In genomic region chr2:65438137-65438899, GRCh38 we compare ENCODE assay signal across 24 cellular contexts. TPM values are rescaled to one million over a fixed set of nuclear protein-coding genes. Genes with fewer than 3 reads are reported as not detected.
DNase-seq lines count a peak whose midpoint lies in the region; ATAC-seq and TF ChIP-seq lines count a peak whose summit lies in the region.
"Had no signal": no experiment of that assay in that cellular context is flagged by ENCODE, and none has a peak within 500 bp of the region (broad histone marks: within the 10 kb centered on the region; RNA-seq: fewer than 3 reads in every experiment).

No MANE protein-coding gene starts in this region.

- ATAC-seq in GM23338: peak; percentile 54
- ATAC-seq in activated CD8-positive, alpha-beta T cell treated with anti-CD3 and anti-CD28 coated beads for 36 hours: no peak
- ATAC-seq in HG02884 (IDR thresholded peaks at IDR 0.05; ENCODE audit: unreplicated experiment): no peak
- ATAC-seq: effector memory CD8-positive, alpha-beta T cell; heart left ventricle; left colon had no signal

- H3K27ac ChIP-seq in GM23338 (ENCODE audit: low read depth) (no peak overlapping the region), PC-9 (peak overlapping the region; percentile 81), esophagus muscularis mucosa (replicated peaks in 1 of 4) (peak overlapping the region in 3 of 4 donors; percentile 92 to 95 (median 95)), substantia nigra (ENCODE audit: low read depth, low read length, poor library complexity, severe bottlenecking) (no peak overlapping the region)
- H3K27ac ChIP-seq: SJCRH30 had no signal

- H3K9me3 Mint-ChIP-seq in GM23338 (no peaks in the 10 kb centered on the region), nephron progenitor cell (peaks cover 3% of the 10 kb centered on the region)
- no peaks in the 10 kb centered on the region for H3K9me3 Mint-ChIP-seq in activated CD8-positive, alpha-beta T cell treated with anti-CD3 and anti-CD28 coated beads for 36 hours
- H3K9me3 Mint-ChIP-seq: activated naive CD4-positive, alpha-beta T cell treated with anti-CD3 and anti-CD28 coated beads for 36 hours; effector memory CD8-positive, alpha-beta T cell; immature natural killer cell; stimulated activated naive CD8-positive, alpha-beta T cell treated with anti-CD3 and anti-CD28 coated beads, Interleukin-15, Interleukin-2, amounts not matched to agents 100 ng/mL and 50 ng/mL, for 24 hours had no signal

- no peak for TF ChIP-seq EP300 in esophagus muscularis mucosa (IDR thresholded peaks at IDR 0.05)

- H3K9me2 ChIP-seq in GM23338 (ENCODE audit: insufficient read depth) (no peaks in the 10 kb centered on the region), PC-9 (ENCODE audit: insufficient read depth) (no peaks in the 10 kb centered on the region)

- TF ChIP-seq CTCF in GM23338 (conservative IDR thresholded peaks at IDR 0.05; ENCODE audit: low read depth in 2 of 2): no peak
- TF ChIP-seq CTCF in PC-9 (conservative IDR thresholded peaks at IDR 0.05): no peak
- no peak for TF ChIP-seq CTCF in esophagus muscularis mucosa (IDR thresholded peaks at IDR 0.05)
- no peak for TF ChIP-seq CTCF in nephron progenitor cell (IDR thresholded peaks at IDR 0.05)
- no peak for TF ChIP-seq CTCF in activated CD8-positive, alpha-beta T cell treated with anti-CD3 and anti-CD28 coated beads for 36 hours (IDR thresholded peaks at IDR 0.05)

- H2AFZ ChIP-seq in GM23338 (no peak overlapping the region), PC-9 (no peak overlapping the region)

- CTCF ChIA-PET in PC-9 (lab: Charles Lee): interaction anchor here (0.6 kb wide), 2 partner anchors 53 to 71 kb away, joined by 4 read pairs; no protein-coding TSS in a partner anchor
- CTCF ChIA-PET in activated CD8-positive, alpha-beta T cell treated with anti-CD3 and anti-CD28 coated beads for 36 hours (lab: Charles Lee): interaction anchor here (1.2 to 1.9 kb wide), 3 partner anchors 12 to 118 kb away, joined by 3 to 5 read pairs (median 5); no protein-coding TSS in a partner anchor

- H3K36me3 ChIP-seq in GM23338 (ENCODE audit: insufficient read depth) (no peaks in the 10 kb centered on the region), PC-9 (ENCODE audit: low read depth) (no peaks in the 10 kb centered on the region), esophagus muscularis mucosa (no peaks in the 10 kb centered on the region)
- H3K36me3 ChIP-seq: BE2C, colonic mucosa, heart left ventricle, SJCRH30 had no signal

- H3K4me3 ChIP-seq in GM23338 (peak overlapping the region; percentile 9; the same call in 1 of the 2 replicates), PC-9 (no peak overlapping the region; the same call in 1 of the 2 replicates), esophagus muscularis mucosa (no peak overlapping the region)
- H3K4me3 ChIP-seq: colonic mucosa, SJCRH30 had no signal

- H4K20me1 ChIP-seq in GM23338 (replicated peaks; ENCODE audit: insufficient read depth) (peaks cover 6% of the 10 kb centered on the region; the same call in 1 of the 2 replicates), PC-9 (ENCODE audit: insufficient read depth) (no peaks in the 10 kb centered on the region)

- H3K4me1 Mint-ChIP-seq in GM23338: peaks cover 48% of the 10 kb centered on the region
- peaks cover 45% of the 10 kb centered on the region for H3K4me1 Mint-ChIP-seq in nephron progenitor cell
- H3K4me1 Mint-ChIP-seq in activated CD8-positive, alpha-beta T cell treated with anti-CD3 and anti-CD28 coated beads for 36 hours (ENCODE audit: low read depth): peaks cover 18% of the 10 kb centered on the region

- H3K27me3 ChIP-seq in GM23338 (ENCODE audit: insufficient read depth) (peaks cover 67% of the 10 kb centered on the region), PC-9 (ENCODE audit: insufficient read depth, low read depth) (no peaks in the 10 kb centered on the region), esophagus muscularis mucosa (no peaks in the 10 kb centered on the region)
- H3K27me3 ChIP-seq: BE2C, colonic mucosa, SJCRH30 had no signal

- TF ChIP-seq POLR2A in esophagus muscularis mucosa (IDR thresholded peaks at IDR 0.05; ENCODE audit: low read depth): no peak

- H3K27me3 Mint-ChIP-seq in GM23338 (ENCODE audit: insufficient read depth, low read depth, poor library complexity): peaks cover 57% of the 10 kb centered on the region
- H3K27me3 Mint-ChIP-seq in nephron progenitor cell (ENCODE audit: low read depth, poor library complexity): peaks cover 10% of the 10 kb centered on the region
- peaks cover 49% of the 10 kb centered on the region for H3K27me3 Mint-ChIP-seq in activated CD8-positive, alpha-beta T cell treated with anti-CD3 and anti-CD28 coated beads for 36 hours

- no peak overlapping the region for H3K27ac Mint-ChIP-seq in GM23338
- peak overlapping the region; percentile 33 for H3K27ac Mint-ChIP-seq in nephron progenitor cell
- no peak overlapping the region for H3K27ac Mint-ChIP-seq in activated CD8-positive, alpha-beta T cell treated with anti-CD3 and anti-CD28 coated beads for 36 hours
- H3K27ac Mint-ChIP-seq: activated naive CD4-positive, alpha-beta T cell treated with anti-CD3 and anti-CD28 coated beads for 36 hours; effector memory CD8-positive, alpha-beta T cell; stimulated activated naive CD8-positive, alpha-beta T cell treated with anti-CD3 and anti-CD28 coated beads, Interleukin-15, Interleukin-2, amounts not matched to agents 100 ng/mL and 50 ng/mL, for 24 hours had no signal

- peaks cover 20% of the 10 kb centered on the region for H3F3A ChIP-seq in GM23338 (replicated peaks; ENCODE audit: low read depth)
- peaks cover 45% of the 10 kb centered on the region for H3F3A ChIP-seq in PC-9 (ENCODE audit: insufficient read depth, low read depth)

- DNase-seq in GM23338 (ENCODE audit: low spot score) (peak; percentile 59), PC-9 (peak in 1 of 2 experiments; percentile 20), esophagus muscularis mucosa (ENCODE audit: extremely low spot score) (no peak), nephron progenitor cell (peak; percentile 36), substantia nigra (lab: John Stamatoyannopoulos, UW) (no peak)
- no peak for DNase-seq in activated CD8-positive, alpha-beta T cell treated with anti-CD3 and anti-CD28 coated beads for 36 hours
- DNase-seq: activated CD4-positive, CD25-positive, alpha-beta regulatory T cell; activated naive CD4-positive, alpha-beta T cell treated with anti-CD3 and anti-CD28 coated beads for 36 hours; colonic mucosa; COR-L47; DMS79; effector memory CD8-positive, alpha-beta T cell; foreskin fibroblast; GF-D8; heart left ventricle; immature natural killer cell; left colon; NCI-H1105; NCI-H187 treated with DMSO at 0.1 percent for 48 hours; NCI-H524; SJCRH30 had no signal

- peak overlapping the region; percentile 41 for H3K4me2 ChIP-seq in GM23338
- peak overlapping the region; percentile 88 for H3K4me2 ChIP-seq in PC-9

- H3K4me3 Mint-ChIP-seq in GM23338 (no peak overlapping the region; the same call in 2 of the 3 replicates), nephron progenitor cell (peak overlapping the region; percentile 8)
- no peak overlapping the region for H3K4me3 Mint-ChIP-seq in activated CD8-positive, alpha-beta T cell treated with anti-CD3 and anti-CD28 coated beads for 36 hours
- H3K4me3 Mint-ChIP-seq: activated naive CD4-positive, alpha-beta T cell treated with anti-CD3 and anti-CD28 coated beads for 36 hours; stimulated activated naive CD8-positive, alpha-beta T cell treated with anti-CD3 and anti-CD28 coated beads, Interleukin-15, Interleukin-2, amounts not matched to agents 100 ng/mL and 50 ng/mL, for 24 hours had no signal

- H3K4me1 ChIP-seq in GM23338 (ENCODE audit: insufficient read depth): peaks cover 42% of the 10 kb centered on the region
- peaks cover 47% of the 10 kb centered on the region for H3K4me1 ChIP-seq in PC-9 (replicated peaks; ENCODE audit: insufficient read depth)
- peaks cover 7 to 27% (median 23%) of the 10 kb centered on the region in 4 donors for H3K4me1 ChIP-seq in esophagus muscularis mucosa
- H3K4me1 ChIP-seq: colonic mucosa had no signal

- POLR2A ChIA-PET in PC-9 (lab: Charles Lee; ENCODE audit: unreplicated experiment): interaction anchor here (0.7 kb wide), 1 partner anchor 117 kb away, joined by 4 read pairs; no protein-coding TSS in a partner anchor
- POLR2A ChIA-PET in activated CD8-positive, alpha-beta T cell treated with anti-CD3 and anti-CD28 coated beads for 36 hours (lab: Charles Lee): interaction anchor here (1.3 to 2.9 kb wide), 2 partner anchors 21 to 138 kb away, joined by 3 to 11 read pairs; no protein-coding TSS in a partner anchor

- H3K9me3 ChIP-seq in PC-9 (ENCODE audit: insufficient read depth, low read depth): no peaks in the 10 kb centered on the region
- H3K9me3 ChIP-seq in esophagus muscularis mucosa: no peaks in the 10 kb centered on the region
- H3K9me3 ChIP-seq: BE2C, colonic mucosa, heart left ventricle, SJCRH30 had no signal

- WGBS in esophagus muscularis mucosa: 100% methylated on average over 2 of the region's 2 CpGs

- no TSS peak for BruUV-seq in PC-9 (replicated peaks; lab: Mats Ljungman, UMichigan)

- H3K79me2 ChIP-seq in GM23338 (replicated peaks; ENCODE audit: insufficient read depth) (no peaks in the 10 kb centered on the region), PC-9 (ENCODE audit: low read depth) (peaks cover 7% of the 10 kb centered on the region)

- intact Hi-C loops in PC-9 (cut with micrococcal nuclease; ENCODE audit: unreplicated experiment): loop anchor here (5.0 kb wide), 1 partner anchor 129 kb away; no protein-coding TSS in a partner anchor
- intact Hi-C loops in esophagus muscularis mucosa (cut with DNase I): loop anchor here (5.0 to 10.0 kb wide), 4 partner anchors 116 to 374 kb away; partner anchors contain the start of gene RAB1A
- intact Hi-C loops in activated CD8-positive, alpha-beta T cell treated with anti-CD3 and anti-CD28 coated beads for 36 hours (cut with micrococcal nuclease): loop anchor here (5.0 kb wide), 1 partner anchor 136 kb away; no protein-coding TSS in a partner anchor

- H3K36me3 Mint-ChIP-seq in GM23338 (ENCODE audit: low read depth): no peaks in the 10 kb centered on the region
- H3K36me3 Mint-ChIP-seq in nephron progenitor cell (ENCODE audit: low read depth): no peaks in the 10 kb centered on the region
- no peaks in the 10 kb centered on the region for H3K36me3 Mint-ChIP-seq in activated CD8-positive, alpha-beta T cell treated with anti-CD3 and anti-CD28 coated beads for 36 hours (ENCODE audit: low read depth)

TF ChIP-seq in GM23338, 12 proteins besides CTCF, POLR2A, EP300 and RAD21 (continues in another document):
- no peak for TF ChIP-seq STAT1 (IDR thresholded peaks at IDR 0.05; ENCODE audit: unreplicated experiment)

RNA-seq across cellular contexts. Expression of gene SPRED2, which starts 5.9 kb away (rescaled TPM):
- total RNA-seq in GM23338 (2014; rRNA removed; shearing (Covaris generic)): 10.4 and 13.0 TPM in 2 replicates
- polyA plus RNA-seq in GM23338 (2016; fragmentation: Nextera tagmentation; extraction: Ambion mirVana): 7.2 and 8.7 TPM in 2 replicates
- 33.5 and 33.6 TPM in 2 replicates for total RNA-seq in PC-9 (2021)
- total RNA-seq in esophagus muscularis mucosa: 10 to 100 TPM; 17.4 to 25.6 (median 18.7) TPM
- 1 to 10 TPM; 5.9 to 6.7 TPM for total RNA-seq in activated CD8-positive, alpha-beta T cell treated with anti-CD3 and anti-CD28 coated beads for 36 hours

Comparison
In these comparisons a context has a peak if more than half of its experiments do, and no peak if none do; other contexts are left out.
1. DNase-seq: peak in GM23338 (single experiment) and nephron progenitor cell (single experiment); none in esophagus muscularis mucosa (single experiment), activated CD8-positive, alpha-beta T cell treated with anti-CD3 and anti-CD28 coated beads for 36 hours (single experiment) and substantia nigra (0 of 49).
2. H3K27ac ChIP-seq: peak in PC-9 (single experiment) and esophagus muscularis mucosa (3 of 4); none in GM23338 (single experiment) and substantia nigra (single experiment).